1 cellular context compared by ENCODE assay signal in the genomic region with DNA sequence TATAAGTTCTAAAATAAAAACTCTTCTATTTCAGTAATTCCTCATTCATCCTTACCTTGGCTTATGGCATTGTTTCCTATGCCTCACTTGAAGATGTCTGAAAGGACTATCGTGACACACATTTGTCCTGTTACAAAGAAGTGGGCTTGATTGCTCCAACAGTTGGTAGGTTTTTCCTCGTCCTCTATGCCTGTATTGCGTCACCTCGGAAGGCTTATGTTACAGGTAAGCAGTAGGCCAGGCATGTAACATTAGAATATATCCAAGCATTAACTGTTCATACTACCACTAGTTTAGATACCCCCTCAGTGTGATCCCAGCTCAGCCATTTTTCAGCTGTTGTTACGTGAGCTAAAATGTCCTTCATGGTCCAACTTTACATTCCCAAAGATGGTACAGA.
A peak's percentile ranks its signal among the peaks of the same experiment; 100 is the strongest.
TF ChIP-seq lines count a peak whose summit lies in the region.

No MANE protein-coding gene starts in this region.

TF ChIP-seq in IMR-90, 13 proteins besides CTCF, POLR2A, EP300 and RAD21:
- TF ChIP-seq CEBPB (IDR thresholded peaks at IDR 0.05; ENCODE audit: low read depth, low read length) = peak; percentile 72
- TF ChIP-seq, protein P1, sequence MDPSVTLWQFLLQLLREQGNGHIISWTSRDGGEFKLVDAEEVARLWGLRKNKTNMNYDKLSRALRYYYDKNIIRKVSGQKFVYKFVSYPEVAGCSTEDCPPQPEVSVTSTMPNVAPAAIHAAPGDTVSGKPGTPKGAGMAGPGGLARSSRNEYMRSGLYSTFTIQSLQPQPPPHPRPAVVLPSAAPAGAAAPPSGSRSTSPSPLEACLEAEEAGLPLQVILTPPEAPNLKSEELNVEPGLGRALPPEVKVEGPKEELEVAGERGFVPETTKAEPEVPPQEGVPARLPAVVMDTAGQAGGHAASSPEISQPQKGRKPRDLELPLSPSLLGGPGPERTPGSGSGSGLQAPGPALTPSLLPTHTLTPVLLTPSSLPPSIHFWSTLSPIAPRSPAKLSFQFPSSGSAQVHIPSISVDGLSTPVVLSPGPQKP (IDR thresholded peaks at IDR 0.05; ENCODE audit: borderline replicate concordance, low read depth, low read length) = no peak
TF ChIP-seq in IMR-90: peak in this region for 1.
